Comparison of ENCODE assay signal across 29 cellular contexts in the genomic region with DNA sequence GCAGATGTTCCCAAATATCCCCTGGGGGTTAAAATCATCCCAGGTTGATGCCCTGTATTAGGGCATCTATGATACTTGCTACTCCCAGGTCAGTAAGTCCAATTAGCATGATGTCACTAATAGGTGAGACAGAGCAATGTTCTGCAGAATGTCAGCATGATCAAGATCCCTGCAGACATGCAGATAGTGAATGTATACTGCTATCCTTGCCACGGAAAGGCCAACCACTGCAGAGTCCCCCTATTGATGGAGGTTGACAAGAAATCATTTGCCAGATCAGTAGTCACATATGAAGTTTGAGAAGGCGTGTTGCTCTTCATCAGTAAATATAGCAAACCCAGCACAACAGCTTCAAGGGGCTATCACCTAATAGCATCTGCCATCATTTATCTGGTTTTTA.
"Had no signal": no experiment of that assay in that cellular context is flagged by ENCODE, and none has a peak within 500 bp of the region (broad histone marks: within the 10 kb centered on the region; RNA-seq: fewer than 3 reads in every experiment).

No MANE protein-coding gene starts in this region.

- FAIRE-seq: urothelium cell line had no signal

- H3K36me3 Mint-ChIP-seq: stimulated activated effector memory CD8-positive, alpha-beta T cell treated with anti-CD3 and anti-CD28 coated beads, Interleukin-12 subunit alpha, Interleukin-12 subunit beta, amount 100 ng/mL, for 72 hours; stimulated activated memory B cell treated with anti-CD40 and anti-IgM and Interleukin-4, amounts not matched to agents 10 μg/mL and 1 μg/mL and 100 μg/mL, for 72 hours; stimulated activated naive B cell treated with anti-CD40 and anti-IgM and Interleukin-4, amounts not matched to agents 10 μg/mL and 1 μg/mL and 100 μg/mL, for 72 hours; type B pancreatic cell had no signal

- H3K27ac Mint-ChIP-seq: stimulated activated effector memory CD8-positive, alpha-beta T cell treated with anti-CD3 and anti-CD28 coated beads, Interleukin-12 subunit alpha, Interleukin-12 subunit beta, amount 100 ng/mL, for 72 hours; stimulated activated memory B cell treated with anti-CD40 and anti-IgM and Interleukin-4, amounts not matched to agents 10 μg/mL and 1 μg/mL and 100 μg/mL, for 72 hours; stimulated activated naive B cell treated with anti-CD40 and anti-IgM and Interleukin-4, amounts not matched to agents 10 μg/mL and 1 μg/mL and 100 μg/mL, for 72 hours; stimulated activated naive CD8-positive, alpha-beta T cell treated with anti-CD3 and anti-CD28 coated beads, Interleukin-15, amount 100 ng/mL, for 72 hours; stimulated activated naive CD8-positive, alpha-beta T cell treated with anti-CD3 and anti-CD28 coated beads, Interleukin-15, Interleukin-2, amounts not matched to agents 100 ng/mL and 50 ng/mL, for 24 hours; type B pancreatic cell had no signal

- H3K4me1 Mint-ChIP-seq: stimulated activated effector memory CD8-positive, alpha-beta T cell treated with anti-CD3 and anti-CD28 coated beads, Interleukin-12 subunit alpha, Interleukin-12 subunit beta, amount 100 ng/mL, for 72 hours; stimulated activated naive B cell treated with anti-CD40 and anti-IgM and Interleukin-4, amounts not matched to agents 10 μg/mL and 1 μg/mL and 100 μg/mL, for 72 hours; stimulated activated naive CD8-positive, alpha-beta T cell treated with anti-CD3 and anti-CD28 coated beads, Interleukin-15, amount 100 ng/mL, for 72 hours had no signal

- H3K36me3 ChIP-seq: stomach, suprapubic skin, thoracic aorta, thyroid gland, tibial artery, tibial nerve, transverse colon, upper lobe of left lung, upper lobe of right lung, uterus, vagina had no signal

- H3K9me3 Mint-ChIP-seq: stimulated activated effector memory CD8-positive, alpha-beta T cell treated with anti-CD3 and anti-CD28 coated beads, Interleukin-12 subunit alpha, Interleukin-12 subunit beta, amount 100 ng/mL, for 72 hours; stimulated activated memory B cell treated with anti-CD40 and anti-IgM and Interleukin-4, amounts not matched to agents 10 μg/mL and 1 μg/mL and 100 μg/mL, for 72 hours; stimulated activated naive CD8-positive, alpha-beta T cell treated with anti-CD3 and anti-CD28 coated beads, Interleukin-15, amount 100 ng/mL, for 72 hours; stimulated activated naive CD8-positive, alpha-beta T cell treated with anti-CD3 and anti-CD28 coated beads, Interleukin-15, Interleukin-2, amounts not matched to agents 100 ng/mL and 50 ng/mL, for 24 hours had no signal

- H3K4me3 ChIP-seq: stomach, suprapubic skin, testis, thoracic aorta, thyroid gland, tibial artery, tibial nerve, transverse colon, upper lobe of left lung, upper lobe of right lung, uterus, vagina had no signal

- H3K27ac ChIP-seq: stomach, suprapubic skin, testis, thoracic aorta, thyroid gland, tibial artery, tibial nerve, transverse colon, upper lobe of left lung, upper lobe of right lung, uterus, vagina had no signal

- ATAC-seq: stimulated activated effector memory CD8-positive, alpha-beta T cell treated with anti-CD3 and anti-CD28 coated beads, Interleukin-12 subunit alpha, Interleukin-12 subunit beta, amount 100 ng/mL, for 72 hours; stimulated activated memory B cell treated with anti-CD40 and anti-IgM and Interleukin-4, amounts not matched to agents 10 μg/mL and 1 μg/mL and 100 μg/mL, for 72 hours; stimulated activated naive B cell treated with anti-CD40 and anti-IgM and Interleukin-4, amounts not matched to agents 10 μg/mL and 1 μg/mL and 100 μg/mL, for 72 hours; stimulated activated naive CD8-positive, alpha-beta T cell treated with anti-CD3 and anti-CD28 coated beads, Interleukin-15, amount 100 ng/mL, for 72 hours; stimulated activated naive CD8-positive, alpha-beta T cell treated with anti-CD3 and anti-CD28 coated beads, Interleukin-15, Interleukin-2, amounts not matched to agents 100 U/mL and 50 U/mL, for 24 hours; upper lobe of right lung had no signal

- H3K27me3 ChIP-seq: suprapubic skin, testis, thyroid gland, tibial nerve, transverse colon, upper lobe of left lung, upper lobe of right lung, uterus, vagina had no signal

- H3K9me3 ChIP-seq: stomach, suprapubic skin, testis, thoracic aorta, thyroid gland, tibial artery, tibial nerve, transverse colon, upper lobe of left lung, upper lobe of right lung, uterus, vagina had no signal

- DNase-seq: stimulated activated CD4-positive, alpha-beta T cell treated with anti-CD3 and anti-CD28 coated beads, Interleukin-2, amount 100 ng/mL, for 48 hours; stimulated activated CD4-positive, alpha-beta T cell treated with anti-CD3 and anti-CD28 coated beads, Interleukin-4, amount 100 ng/mL, for 1 hour; stimulated activated CD4-positive, alpha-beta T cell treated with anti-CD3 and anti-CD28 coated beads, Interleukin-4, amount 100 ng/mL, for 24 hours; stimulated activated CD4-positive, alpha-beta T cell treated with anti-CD3 and anti-CD28 coated beads, Interleukin-4, amount 100 ng/mL, for 4 hours; stimulated activated CD8-positive, alpha-beta memory T cell treated with anti-CD3 and anti-CD28 coated beads, Interleukin-4, amount 100 ng/mL, for 48 hours; stimulated activated naive B cell treated with anti-CD40 and anti-IgM and Interleukin-4, amounts not matched to agents 10 μg/mL and 1 μg/mL and 100 μg/mL, for 72 hours; stimulated activated naive CD4-positive, alpha-beta T cell; stimulated activated naive CD4-positive, alpha-beta T cell treated with Interleukin-2 at 50 U/mL for 16 hours; stimulated activated naive CD8-positive, alpha-beta T cell treated with anti-CD3 and anti-CD28 coated beads, Interleukin-15, amount 100 ng/mL, for 72 hours; stimulated activated naive CD8-positive, alpha-beta T cell treated with anti-CD3 and anti-CD28 coated beads, Interleukin-15, Interleukin-2, amounts not matched to agents 100 U/mL and 50 U/mL, for 24 hours; stomach; substantia nigra; testis; thyroid gland; tibial artery; transverse colon; trophoblast cell; upper lobe of left lung; upper lobe of right lung; uterus had no signal

- H3K4me1 ChIP-seq: suprapubic skin, testis, thyroid gland, tibial artery, tibial nerve, transverse colon, upper lobe of left lung, upper lobe of right lung, uterus, vagina had no signal

- H3K4me3 Mint-ChIP-seq: stimulated activated effector memory CD8-positive, alpha-beta T cell treated with anti-CD3 and anti-CD28 coated beads, Interleukin-12 subunit alpha, Interleukin-12 subunit beta, amount 100 ng/mL, for 72 hours; stimulated activated memory B cell treated with anti-CD40 and anti-IgM and Interleukin-4, amounts not matched to agents 10 μg/mL and 1 μg/mL and 100 μg/mL, for 72 hours; stimulated activated naive B cell treated with anti-CD40 and anti-IgM and Interleukin-4, amounts not matched to agents 10 μg/mL and 1 μg/mL and 100 μg/mL, for 72 hours; stimulated activated naive CD8-positive, alpha-beta T cell treated with anti-CD3 and anti-CD28 coated beads, Interleukin-15, amount 100 ng/mL, for 72 hours; stimulated activated naive CD8-positive, alpha-beta T cell treated with anti-CD3 and anti-CD28 coated beads, Interleukin-15, Interleukin-2, amounts not matched to agents 100 ng/mL and 50 ng/mL, for 24 hours; type B pancreatic cell had no signal
